In genomic region chr4:184705692-184706091, GRCh38 we compare ENCODE assay signal across 20 cellular contexts. TPM values are rescaled to one million over a fixed set of nuclear protein-coding genes. Genes with fewer than 3 reads are reported as not detected.
A peak's percentile ranks its signal among the peaks of the same experiment; 100 is the strongest.
DNase-seq lines count a peak whose midpoint lies in the region; ATAC-seq and TF ChIP-seq lines count a peak whose summit lies in the region.
"Had no signal": no experiment of that assay in that cellular context is flagged by ENCODE, and none has a peak within 500 bp of the region (broad histone marks: within the 10 kb centered on the region; RNA-seq: fewer than 3 reads in every experiment).

No MANE protein-coding gene starts in this region.

- no peak overlapping the region for H3K27ac ChIP-seq in suprapubic skin
- H3K27ac ChIP-seq: BLaER1 treated with 17β-estradiol and CSF1 and Interleukin-3, amounts not matched to agents 10 nM and 100 nM; breast epithelium; left lung had no signal

- H3K9me3 ChIP-seq in suprapubic skin: no peaks in the 10 kb centered on the region
- H3K9me3 ChIP-seq: breast epithelium, left lung had no signal

- H3K9me3 Mint-ChIP-seq in activated T-cell treated with anti-CD3 and anti-CD28 coated beads, Interleukin-2, amount 50 U/mL, for 72 hours: no peaks in the 10 kb centered on the region
- no peaks in the 10 kb centered on the region for H3K9me3 Mint-ChIP-seq in immature natural killer cell
- H3K9me3 Mint-ChIP-seq: neural crest cell; stimulated activated memory B cell treated with anti-CD40 and anti-IgM and Interleukin-4, amounts not matched to agents 10 μg/mL and 1 μg/mL and 100 μg/mL, for 72 hours had no signal

- DNase-seq in activated T-cell treated with anti-CD3 and anti-CD28 coated beads, Interleukin-2, amount 50 U/mL, for 72 hours: no peak
- no peak for DNase-seq in activated T-cell treated with anti-CD3 and anti-CD28 coated beads, Interleukin-2, amount 50 U/mL, for 48 hours
- DNase-seq in RPMI8226: peak; percentile 15
- DNase-seq in immature natural killer cell: no peak
- DNase-seq in suprapubic skin (ENCODE audit: low spot score in 2 of 2): no peak
- no peak for DNase-seq in NCI-H187 treated with DMSO at 0.1 percent for 48 hours (lab: John Stamatoyannopoulos, UW)
- DNase-seq in activated gamma-delta T cell (lab: John Stamatoyannopoulos, UW): no peak
- DNase-seq: ACHN, activated T-cell treated with anti-CD3 and anti-CD28 coated beads for 4 hours, cortex of kidney, glutamatergic neuron, left lung, midbrain, NCI-H1105 treated with DMSO at 0.1 percent for 48 hours, NCI-H510A treated with DMSO at 0.1 percent for 48 hours had no signal

- no peak for TF ChIP-seq POLR2A in suprapubic skin (IDR thresholded peaks at IDR 0.05)

- no peak for TF ChIP-seq EP300 in suprapubic skin (IDR thresholded peaks at IDR 0.05)

- H3K27me3 Mint-ChIP-seq in activated T-cell treated with anti-CD3 and anti-CD28 coated beads, Interleukin-2, amount 50 U/mL, for 72 hours (ENCODE audit: low read depth): no peaks in the 10 kb centered on the region
- peaks cover 0 to 2% (median 0%) of the 10 kb centered on the region in 3 donors for H3K27me3 Mint-ChIP-seq in immature natural killer cell (ENCODE audit: low read depth in 3 of 3)
- H3K27me3 Mint-ChIP-seq: stimulated activated memory B cell treated with anti-CD40 and anti-IgM and Interleukin-4, amounts not matched to agents 10 μg/mL and 1 μg/mL and 100 μg/mL, for 72 hours had no signal

- peak; percentile 61 to 78 for ATAC-seq in activated T-cell treated with anti-CD3 and anti-CD28 coated beads, Interleukin-2, amount 50 U/mL, for 72 hours (replicated peaks in 1 of 2)
- ATAC-seq in GM21390 (IDR thresholded peaks at IDR 0.05; ENCODE audit: unreplicated experiment): peak; percentile 63
- ATAC-seq: left lung; stimulated activated memory B cell treated with anti-CD40 and anti-IgM and Interleukin-4, amounts not matched to agents 10 μg/mL and 1 μg/mL and 100 μg/mL, for 72 hours had no signal

- TF ChIP-seq CTCF in suprapubic skin (IDR thresholded peaks at IDR 0.05): no peak

- no peaks in the 10 kb centered on the region for H3K36me3 ChIP-seq in suprapubic skin

- H3K27ac Mint-ChIP-seq in activated T-cell treated with anti-CD3 and anti-CD28 coated beads, Interleukin-2, amount 50 U/mL, for 72 hours: peak overlapping the region; percentile 5
- peak overlapping the region in 2 of 6 donors; percentile 7 to 18 for H3K27ac Mint-ChIP-seq in immature natural killer cell
- H3K27ac Mint-ChIP-seq: stimulated activated memory B cell treated with anti-CD40 and anti-IgM and Interleukin-4, amounts not matched to agents 10 μg/mL and 1 μg/mL and 100 μg/mL, for 72 hours had no signal

- peaks cover 14 to 58% of the 10 kb centered on the region in 2 donors for H3K36me3 Mint-ChIP-seq in activated T-cell treated with anti-CD3 and anti-CD28 coated beads, Interleukin-2, amount 50 U/mL, for 72 hours (ENCODE audit: insufficient read depth in 2 of 2)
- H3K36me3 Mint-ChIP-seq in immature natural killer cell: peaks cover 0 to 4% (median 0%) of the 10 kb centered on the region in 3 donors

- peak overlapping the region in 1 of 2 donors; percentile 43 for H3K4me3 Mint-ChIP-seq in activated T-cell treated with anti-CD3 and anti-CD28 coated beads, Interleukin-2, amount 50 U/mL, for 72 hours
- H3K4me3 Mint-ChIP-seq in immature natural killer cell: peak overlapping the region in 3 of 5 donors; percentile 0 to 24 (median 1)
- H3K4me3 Mint-ChIP-seq: neural crest cell; stimulated activated memory B cell treated with anti-CD40 and anti-IgM and Interleukin-4, amounts not matched to agents 10 μg/mL and 1 μg/mL and 100 μg/mL, for 72 hours had no signal

- H3K27me3 ChIP-seq in suprapubic skin: no peaks in the 10 kb centered on the region
- H3K27me3 ChIP-seq: BLaER1 treated with 17β-estradiol and CSF1 and Interleukin-3, amounts not matched to agents 10 nM and 100 nM; breast epithelium; left lung had no signal

- H3K4me1 ChIP-seq in suprapubic skin: no peaks in the 10 kb centered on the region
- H3K4me1 ChIP-seq: BLaER1 treated with 17β-estradiol and CSF1 and Interleukin-3, amounts not matched to agents 10 nM and 100 nM; breast epithelium; left lung had no signal

- 91% methylated on average over 5 of the region's 5 CpGs for WGBS in suprapubic skin

- H3K4me3 ChIP-seq in suprapubic skin: no peak overlapping the region
- H3K4me3 ChIP-seq: BLaER1 treated with 17β-estradiol and CSF1 and Interleukin-3, amounts not matched to agents 10 nM and 100 nM; breast epithelium; left lung had no signal

- H3K4me1 Mint-ChIP-seq in activated T-cell treated with anti-CD3 and anti-CD28 coated beads, Interleukin-2, amount 50 U/mL, for 72 hours (ENCODE audit: low read depth): peaks cover 21% of the 10 kb centered on the region
- H3K4me1 Mint-ChIP-seq in immature natural killer cell: peaks cover 3 to 7% of the 10 kb centered on the region in 2 donors
- H3K4me1 Mint-ChIP-seq: neural crest cell; stimulated activated memory B cell treated with anti-CD40 and anti-IgM and Interleukin-4, amounts not matched to agents 10 μg/mL and 1 μg/mL and 100 μg/mL, for 72 hours had no signal

RNA-seq across cellular contexts. Expression of gene CENPU, which starts 28.2 kb away (rescaled TPM):
- 10 to 100 TPM; 80.9 to 82.3 TPM for total RNA-seq in activated T-cell treated with anti-CD3 and anti-CD28 coated beads, Interleukin-2, amount 50 U/mL, for 72 hours
- 1 to 10 TPM; 3.4 to 7.2 (median 7.1) TPM for polyA plus RNA-seq in immature natural killer cell
- 10 to 100 TPM in 2 of 4 donors, 1 to 10 TPM in 2; 5.4 to 29.8 (median 9.4) TPM for total RNA-seq in suprapubic skin

RNA-seq across cellular contexts. Expression of gene PRIMPOL, which starts 56.2 kb away (rescaled TPM):
- 10 to 100 TPM; 24.1 to 34.2 TPM for total RNA-seq in activated T-cell treated with anti-CD3 and anti-CD28 coated beads, Interleukin-2, amount 50 U/mL, for 72 hours
- 10 to 100 TPM; 16.9 to 37.8 (median 21.0) TPM for polyA plus RNA-seq in immature natural killer cell
- 10 to 100 TPM in 3 of 4 donors, 1 to 10 TPM in 1; 6.8 to 28.9 (median 15.2) TPM for total RNA-seq in suprapubic skin

RNA-seq across cellular contexts. Expression of gene CASP3, which starts 56.4 kb away (rescaled TPM):
- 10 to 100 TPM; 48.9 to 50.6 TPM for total RNA-seq in activated T-cell treated with anti-CD3 and anti-CD28 coated beads, Interleukin-2, amount 50 U/mL, for 72 hours
- 10 to 100 TPM in 2 of 3 donors, 1 to 10 TPM in 1; 8.2 to 20.1 (median 11.9) TPM for polyA plus RNA-seq in immature natural killer cell
- 10 to 100 TPM; 13.4 to 16.6 (median 15.0) TPM for total RNA-seq in suprapubic skin
